Comparison of ENCODE assay signal across 20 cellular contexts in the genomic region with DNA sequence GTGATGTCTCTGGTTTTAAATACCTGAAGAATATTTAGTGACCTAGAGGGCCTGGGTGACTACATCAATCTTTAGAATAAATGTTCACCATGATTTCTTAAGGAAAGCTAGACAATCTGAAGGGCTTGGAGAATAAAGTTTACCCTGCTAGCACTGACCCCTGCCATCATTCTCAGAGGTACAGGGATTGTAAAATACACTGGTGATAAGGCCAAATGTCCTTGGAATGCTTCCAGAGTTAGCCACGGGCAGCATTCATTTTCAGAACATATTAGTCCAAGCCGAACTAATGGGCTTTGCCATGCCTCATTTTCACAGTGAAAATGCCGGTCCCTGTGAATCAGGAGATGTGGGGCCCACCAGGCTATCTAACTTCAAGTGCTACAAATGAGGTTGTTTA.
"Had no signal": no experiment of that assay in that cellular context is flagged by ENCODE, and none has a peak within 500 bp of the region (broad histone marks: within the 10 kb centered on the region; RNA-seq: fewer than 3 reads in every experiment).

No MANE protein-coding gene starts in this region.

- H3K9me3 ChIP-seq: Peyer's patch, SK-N-SH had no signal

- H3K4me1 ChIP-seq: Peyer's patch had no signal

- H3K27ac Mint-ChIP-seq: IgD-negative memory B cell had no signal

- H3K36me3 ChIP-seq: Peyer's patch had no signal

- H3K4me3 Mint-ChIP-seq: IgD-negative memory B cell had no signal

- H3K27me3 Mint-ChIP-seq: IgD-negative memory B cell had no signal

- ATAC-seq: K562, PC-3 had no signal

- H3K4me1 Mint-ChIP-seq: IgD-negative memory B cell had no signal

- H3K27ac ChIP-seq: HL-60, KMS-11, Peyer's patch had no signal

- DNase-seq: Kasumi-1; MM.1S; NCI-H1092 treated with DMSO at 0.1 percent for 48 hours; NCI-H1436; NCI-H1694; NCI-H187 treated with DMSO at 0.1 percent for 48 hours; NCI-H2029 treated with DMSO at 0.1 percent for 48 hours; NCI-H2227 treated with DMSO at 0.1 percent for 48 hours; NCI-H524; NCI-H526 treated with DMSO at 0.1 percent for 48 hours; NCI-H748 treated with DMSO at 0.1 percent for 48 hours; NK-92 treated with Interleukin-12 subunit alpha and Interleukin-12 subunit beta, amount 100 ng/mL, for 24 hours; PC-3; Peyer's patch; SHP77; SK-N-SH had no signal

- H3K27me3 ChIP-seq: Peyer's patch had no signal

- H3K4me3 ChIP-seq: K562, Peyer's patch had no signal

- H3K36me3 Mint-ChIP-seq: IgD-negative memory B cell had no signal
